ENCODE assay signal across 8 cellular contexts in genomic region chr22:30968924-30969531, GRCh38. TPM values are rescaled to one million over a fixed set of nuclear protein-coding genes. Genes with fewer than 3 reads are reported as not detected.
DNase-seq lines count a peak whose midpoint lies in the region; ATAC-seq and TF ChIP-seq lines count a peak whose summit lies in the region.

Gene TUG1 (plus strand): TSS chr22:30969265.

- H3K4me1 ChIP-seq in DND-41 (ENCODE audit: insufficient read depth, low read length): peaks cover 59% of the 10 kb centered on the region
- peaks cover 39% of the 10 kb centered on the region for H3K4me1 ChIP-seq in GM23338 (ENCODE audit: insufficient read depth)
- H3K4me1 ChIP-seq in fibroblast of lung (ENCODE audit: control insufficient read depth, extremely low read depth, insufficient read depth, low read length): peaks cover 4% of the 10 kb centered on the region
- peaks cover 22 to 23% of the 10 kb centered on the region in 2 donors for H3K4me1 ChIP-seq in naive thymus-derived CD4-positive, alpha-beta T cell (ENCODE audit: control insufficient read depth in 2 of 2, insufficient read depth in 2 of 2, low read length in 2 of 2)

- peak; percentile 98 for DNase-seq in DND-41
- DNase-seq in GM23338 (ENCODE audit: low spot score): peak; percentile 99
- DNase-seq in LHCN-M2 (ENCODE audit: low read depth): peak; percentile 97
- DNase-seq in RPMI8226: peak; percentile 98
- DNase-seq in fibroblast of lung (ENCODE audit: low read depth in 2 of 2): peak; percentile 98 to 99
- DNase-seq in naive thymus-derived CD4-positive, alpha-beta T cell: peak; percentile 88 to 98 (median 97)
- peak; percentile 97 for DNase-seq in stimulated activated naive B cell treated with anti-CD40 and anti-IgM and Interleukin-4, amounts not matched to agents 10 μg/mL and 1 μg/mL and 100 μg/mL, for 72 hours

- H3K9ac ChIP-seq in DND-41 (ENCODE audit: low read depth, low read length) (peak within 1 kb of the TSS; percentile 83), fibroblast of lung (ENCODE audit: insufficient read depth, low read length) (peak within 1 kb of the TSS; percentile 97)

- CTCF ChIA-PET in naive thymus-derived CD4-positive, alpha-beta T cell (lab: Charles Lee): interaction anchor here (0.6 to 3.3 kb wide), 7 partner anchors 16 to 659 kb away, joined by 3 to 18 read pairs (median 3); partner anchors contain the start of gene SMTN

- peak within 1 kb of the TSS; percentile 86 for H3K4me2 ChIP-seq in DND-41 (ENCODE audit: insufficient read depth, low read length)
- H3K4me2 ChIP-seq in GM23338: peak within 1 kb of the TSS; percentile 89
- H3K4me2 ChIP-seq in fibroblast of lung (ENCODE audit: extremely low read depth, insufficient read depth, low read length): peak within 1 kb of the TSS; percentile 79

- peaks cover 15% of the 10 kb centered on the region for H3K27me3 Mint-ChIP-seq in GM23338 (ENCODE audit: insufficient read depth, low read depth, poor library complexity)
- H3K27me3 Mint-ChIP-seq in activated T-helper 17 cell treated with anti-CD3 and anti-CD28 coated beads, Interleukin-2, amount 50 U/mL, for 72 hours: no peaks in the 10 kb centered on the region
- peaks cover 0 to 4% (median 0%) of the 10 kb centered on the region in 5 donors for H3K27me3 Mint-ChIP-seq in naive thymus-derived CD4-positive, alpha-beta T cell
- no peaks in the 10 kb centered on the region for H3K27me3 Mint-ChIP-seq in stimulated activated naive B cell treated with anti-CD40 and anti-IgM and Interleukin-4, amounts not matched to agents 10 μg/mL and 1 μg/mL and 100 μg/mL, for 72 hours

- H3K36me3 ChIP-seq in DND-41 (ENCODE audit: insufficient read depth, low read length) (peaks cover 40% of the 10 kb centered on the region), GM23338 (ENCODE audit: insufficient read depth) (peaks cover 23% of the 10 kb centered on the region; the same call in 1 of the 2 replicates), fibroblast of lung (ENCODE audit: control insufficient read depth, insufficient read depth, low read length) (peaks cover 11% of the 10 kb centered on the region)
- H3K36me3 ChIP-seq in naive thymus-derived CD4-positive, alpha-beta T cell (ENCODE audit: control insufficient read depth in 2 of 3, insufficient read depth in 3 of 3, low read length in 3 of 3): peaks cover 22 to 39% (median 28%) of the 10 kb centered on the region in 3 experiments

- peaks cover 28% of the 10 kb centered on the region; the same call in 2 of the 3 replicates for H3K9me3 Mint-ChIP-seq in GM23338
- peaks cover 13% of the 10 kb centered on the region for H3K9me3 Mint-ChIP-seq in activated T-helper 17 cell treated with anti-CD3 and anti-CD28 coated beads, Interleukin-2, amount 50 U/mL, for 72 hours
- H3K9me3 Mint-ChIP-seq in naive thymus-derived CD4-positive, alpha-beta T cell: peaks cover 3 to 94% (median 58%) of the 10 kb centered on the region in 11 donors
- peaks cover 10 to 15% of the 10 kb centered on the region in 2 donors for H3K9me3 Mint-ChIP-seq in stimulated activated naive B cell treated with anti-CD40 and anti-IgM and Interleukin-4, amounts not matched to agents 10 μg/mL and 1 μg/mL and 100 μg/mL, for 72 hours

- peaks cover 89% of the 10 kb centered on the region for H3K79me2 ChIP-seq in DND-41 (ENCODE audit: insufficient read depth, low read length)
- H3K79me2 ChIP-seq in GM23338 (replicated peaks; ENCODE audit: insufficient read depth): peaks cover 93% of the 10 kb centered on the region
- peaks cover 68% of the 10 kb centered on the region for H3K79me2 ChIP-seq in fibroblast of lung (ENCODE audit: control insufficient read depth, insufficient read depth, low read length)

- no peaks in the 10 kb centered on the region for H3K9me2 ChIP-seq in GM23338 (ENCODE audit: insufficient read depth)

- H3K27ac Mint-ChIP-seq in GM23338: peak within 1 kb of the TSS; percentile 96
- H3K27ac Mint-ChIP-seq in activated T-helper 17 cell treated with anti-CD3 and anti-CD28 coated beads, Interleukin-2, amount 50 U/mL, for 72 hours: peak within 1 kb of the TSS; percentile 91
- H3K27ac Mint-ChIP-seq in naive thymus-derived CD4-positive, alpha-beta T cell: peak within 1 kb of the TSS; percentile 90 to 98 (median 97)
- H3K27ac Mint-ChIP-seq in stimulated activated naive B cell treated with anti-CD40 and anti-IgM and Interleukin-4, amounts not matched to agents 10 μg/mL and 1 μg/mL and 100 μg/mL, for 72 hours: peak within 1 kb of the TSS; percentile 98

- peaks cover 8% of the 10 kb centered on the region for H3K9me3 ChIP-seq in DND-41 (ENCODE audit: insufficient read depth, low read length, severe bottlenecking)
- no peaks in the 10 kb centered on the region for H3K9me3 ChIP-seq in fibroblast of lung (ENCODE audit: control insufficient read depth, insufficient read depth, low read depth, low read length)
- H3K9me3 ChIP-seq in naive thymus-derived CD4-positive, alpha-beta T cell (ENCODE audit: control insufficient read depth in 2 of 3, low read length in 3 of 3): peaks cover 8 to 48% (median 27%) of the 10 kb centered on the region in 3 experiments

- H4K20me1 ChIP-seq in DND-41 (ENCODE audit: insufficient read depth, low read length) (peaks cover 11% of the 10 kb centered on the region; the same call in 1 of the 2 replicates), GM23338 (replicated peaks; ENCODE audit: insufficient read depth) (peaks cover 68% of the 10 kb centered on the region), fibroblast of lung (ENCODE audit: control insufficient read depth, extremely low read depth, insufficient read depth, low read length) (no peaks in the 10 kb centered on the region)

- peak within 1 kb of the TSS; percentile 93 for H3K4me3 Mint-ChIP-seq in GM23338
- peak within 1 kb of the TSS; percentile 85 for H3K4me3 Mint-ChIP-seq in activated T-helper 17 cell treated with anti-CD3 and anti-CD28 coated beads, Interleukin-2, amount 50 U/mL, for 72 hours
- peak within 1 kb of the TSS; percentile 90 to 96 (median 93) for H3K4me3 Mint-ChIP-seq in naive thymus-derived CD4-positive, alpha-beta T cell
- H3K4me3 Mint-ChIP-seq in stimulated activated naive B cell treated with anti-CD40 and anti-IgM and Interleukin-4, amounts not matched to agents 10 μg/mL and 1 μg/mL and 100 μg/mL, for 72 hours: peak within 1 kb of the TSS; percentile 96 to 99

- H3K4me3 ChIP-seq in DND-41 (ENCODE audit: low read depth in 1 of 2, low read length in 2 of 2) (peak within 1 kb of the TSS; percentile 50 to 61), GM23338 (peak within 1 kb of the TSS; percentile 77), fibroblast of lung (replicated peaks in 1 of 4; ENCODE audit: control extremely low read depth in 1 of 4, insufficient read depth in 1 of 4, low read depth in 3 of 4, low read length in 4 of 4) (peak within 1 kb of the TSS; percentile 52 to 90 (median 72))
- H3K4me3 ChIP-seq in naive thymus-derived CD4-positive, alpha-beta T cell (ENCODE audit: low read length): peak within 1 kb of the TSS; percentile 59

- peaks cover 44% of the 10 kb centered on the region for H3K4me1 Mint-ChIP-seq in GM23338
- peaks cover 30% of the 10 kb centered on the region for H3K4me1 Mint-ChIP-seq in activated T-helper 17 cell treated with anti-CD3 and anti-CD28 coated beads, Interleukin-2, amount 50 U/mL, for 72 hours
- peaks cover 12 to 67% (median 58%) of the 10 kb centered on the region in 7 donors for H3K4me1 Mint-ChIP-seq in naive thymus-derived CD4-positive, alpha-beta T cell
- peaks cover 14 to 52% of the 10 kb centered on the region in 2 donors for H3K4me1 Mint-ChIP-seq in stimulated activated naive B cell treated with anti-CD40 and anti-IgM and Interleukin-4, amounts not matched to agents 10 μg/mL and 1 μg/mL and 100 μg/mL, for 72 hours

- intact Hi-C loops in naive thymus-derived CD4-positive, alpha-beta T cell (cut with micrococcal nuclease): loop anchor here (1.0 to 5.0 kb wide), 23 partner anchors 11 to 1364 kb away; partner anchors contain the start of genes LIMK2 (in 2 of the 2), RNF185 (in 2 of the 2), SFI1 (in 2 of the 2) and DEPDC5 (in 1 of the 2)

- no peaks in the 10 kb centered on the region for H3K27me3 ChIP-seq in DND-41 (ENCODE audit: insufficient read depth, low read length, poor library complexity)
- no peaks in the 10 kb centered on the region for H3K27me3 ChIP-seq in GM23338 (ENCODE audit: insufficient read depth)
- no peaks in the 10 kb centered on the region for H3K27me3 ChIP-seq in fibroblast of lung (ENCODE audit: control insufficient read depth, insufficient read depth, low read length)
- no peaks in the 10 kb centered on the region for H3K27me3 ChIP-seq in naive thymus-derived CD4-positive, alpha-beta T cell (ENCODE audit: control insufficient read depth in 2 of 2, insufficient read depth in 2 of 2, low read length in 2 of 2)

- POLR2A ChIA-PET in naive thymus-derived CD4-positive, alpha-beta T cell (lab: Charles Lee): interaction anchor here (0.5 to 7.7 kb wide), 23 partner anchors 10 to 663 kb away, joined by 3 to 117 read pairs (median 11); partner anchors contain the start of genes LIMK2, PIK3IP1, RNF185 and SMTN

- H3F3A ChIP-seq in GM23338 (replicated peaks; ENCODE audit: low read depth): no peaks in the 10 kb centered on the region

- ATAC-seq in DND-41 (ENCODE audit: insufficient read depth, low read depth): peak; percentile 92
- peak; percentile 86 for ATAC-seq in GM23338
- ATAC-seq in activated T-helper 17 cell treated with anti-CD3 and anti-CD28 coated beads, Interleukin-2, amount 50 U/mL, for 72 hours (replicated peaks): peak; percentile 97
- peak; percentile 96 for ATAC-seq in naive thymus-derived CD4-positive, alpha-beta T cell
- ATAC-seq in stimulated activated naive B cell treated with anti-CD40 and anti-IgM and Interleukin-4, amounts not matched to agents 10 μg/mL and 1 μg/mL and 100 μg/mL, for 72 hours (replicated peaks): peak; percentile 89 to 92

- H3K27ac ChIP-seq in DND-41 (ENCODE audit: low read length) (peak within 1 kb of the TSS; percentile 79), GM23338 (ENCODE audit: low read depth) (peak within 1 kb of the TSS; percentile 92), fibroblast of lung (ENCODE audit: insufficient read depth, low read length) (peak within 1 kb of the TSS; percentile 83)
- peak within 1 kb of the TSS; percentile 94 for H3K27ac ChIP-seq in naive thymus-derived CD4-positive, alpha-beta T cell (ENCODE audit: low read depth, low read length)

- TF ChIP-seq CTCF in DND-41 (IDR thresholded peaks at IDR 0.05; ENCODE audit: borderline replicate concordance, extremely low read depth, low read length, poor library complexity, severe bottlenecking) (no peak), GM23338 (conservative IDR thresholded peaks at IDR 0.05; ENCODE audit: low read depth in 2 of 2) (no peak), fibroblast of lung (conservative IDR thresholded peaks at IDR 0.05 in 1 of 2, IDR thresholded peaks at IDR 0.05 in 1 of 2; ENCODE audit: low read depth in 1 of 2, low read length in 2 of 2) (no peak)

- H2AFZ ChIP-seq in DND-41 (ENCODE audit: low read depth, low read length) (peak within 1 kb of the TSS; percentile 80), GM23338 (no peak within 1 kb of the TSS), fibroblast of lung (ENCODE audit: low read length) (peak within 1 kb of the TSS; percentile 77)

- H3K36me3 Mint-ChIP-seq in GM23338 (ENCODE audit: low read depth): peaks cover 70% of the 10 kb centered on the region
- peaks cover 70% of the 10 kb centered on the region for H3K36me3 Mint-ChIP-seq in activated T-helper 17 cell treated with anti-CD3 and anti-CD28 coated beads, Interleukin-2, amount 50 U/mL, for 72 hours (ENCODE audit: low read depth)
- H3K36me3 Mint-ChIP-seq in naive thymus-derived CD4-positive, alpha-beta T cell: peaks cover 22 to 79% (median 57%) of the 10 kb centered on the region in 5 donors
- H3K36me3 Mint-ChIP-seq in stimulated activated naive B cell treated with anti-CD40 and anti-IgM and Interleukin-4, amounts not matched to agents 10 μg/mL and 1 μg/mL and 100 μg/mL, for 72 hours: peaks cover 48 to 79% of the 10 kb centered on the region in 2 donors

RNA-seq across cellular contexts. Expression of gene TUG1, which starts in this region (rescaled TPM):
- total RNA-seq in GM23338 (2014; rRNA removed; shearing (Covaris generic)): 125 and 137 TPM in 2 replicates
- polyA plus RNA-seq in GM23338 (2016; fragmentation: Nextera tagmentation; extraction: Ambion mirVana) (45.1 and 58.3 TPM in 2 replicates), fibroblast of lung (83.2 and 114 TPM in 2 replicates)
- total RNA-seq in LHCN-M2 (2014; rRNA removed) (29.5 and 39.3 TPM in 2 replicates), fibroblast of lung (36.5 and 39.5 TPM in 2 replicates)
- 16.9 TPM for polyA plus RNA-seq in LHCN-M2 (2012)
- 10 to 100 TPM; 45.1 to 49.0 TPM for total RNA-seq in activated T-helper 17 cell treated with anti-CD3 and anti-CD28 coated beads, Interleukin-2, amount 50 U/mL, for 72 hours
- polyA plus RNA-seq in fibroblast of lung (2012): 35.6 and 52.4 TPM in 2 replicates
- 32.6 and 49.3 TPM in 2 replicates for polyA minus RNA-seq in fibroblast of lung (ENCODE audit: low replicate concordance)
- 100 to 1,000 TPM in 3 of 5 experiments, 10 to 100 TPM in 2; 82.7 to 159 (median 113) TPM for total RNA-seq in naive thymus-derived CD4-positive, alpha-beta T cell
- polyA plus RNA-seq in naive thymus-derived CD4-positive, alpha-beta T cell: 10 to 100 TPM; 24.0 to 33.3 TPM

Comparison
In these comparisons a context has a peak if more than half of its experiments do, and no peak if none do; other contexts are left out.
1. Peak in every context shown above with its lines: DNase-seq, ATAC-seq, H3K4me3 ChIP-seq and H3K27ac ChIP-seq.